Comparison of ENCODE assay signal across 8 cellular contexts in the genomic region with DNA sequence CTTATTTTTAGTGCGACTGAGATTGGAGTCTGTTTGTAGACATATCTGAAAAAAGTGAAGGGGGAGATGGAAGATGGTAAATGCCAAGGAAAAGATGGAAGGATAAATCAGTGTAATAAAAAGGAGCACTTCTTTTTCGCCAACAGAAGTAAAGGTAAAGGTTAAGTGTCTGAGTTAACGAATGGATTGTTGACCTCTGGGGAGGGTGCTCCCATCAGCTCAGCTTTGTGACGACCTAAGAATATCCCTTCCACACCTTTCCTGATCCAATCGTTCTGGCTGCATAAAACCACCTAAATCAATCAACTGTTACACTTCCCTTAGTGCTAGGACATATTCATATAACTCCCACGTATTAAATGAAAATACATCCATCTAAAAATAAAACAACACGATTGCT. TPM values are rescaled to one million over a fixed set of nuclear protein-coding genes. Genes with fewer than 3 reads are reported as not detected.
DNase-seq lines count a peak whose midpoint lies in the region; ATAC-seq and TF ChIP-seq lines count a peak whose summit lies in the region.

No MANE protein-coding gene starts in this region.

- no peaks in the 10 kb centered on the region for H3K9me3 ChIP-seq in SK-N-SH
- no peaks in the 10 kb centered on the region for H3K9me3 ChIP-seq in adrenal gland (replicated peaks in 1 of 3)
- no peaks in the 10 kb centered on the region for H3K9me3 ChIP-seq in testis

- peaks cover 4% of the 10 kb centered on the region; the same call in 1 of the 2 replicates for H4K20me1 ChIP-seq in SK-N-SH (ENCODE audit: insufficient read depth)

- TF ChIP-seq CTCF in SK-N-SH (IDR thresholded peaks at IDR 0.05) (no peak), adrenal gland (IDR thresholded peaks at IDR 0.05) (no peak), testis (IDR thresholded peaks at IDR 0.05) (no peak), GM10248 (IDR thresholded peaks at IDR 0.05; ENCODE audit: control extremely low read depth, extremely low read depth, low read depth, missing control alignments) (no peak)

- H3K9me2 ChIP-seq in SK-N-SH = no peaks in the 10 kb centered on the region

- no peaks in the 10 kb centered on the region for H3K27me3 ChIP-seq in SK-N-SH (ENCODE audit: insufficient read depth)
- no peaks in the 10 kb centered on the region for H3K27me3 ChIP-seq in adrenal gland
- H3K27me3 ChIP-seq in layer of hippocampus (ENCODE audit: control insufficient read depth, insufficient read depth, low read length) = no peaks in the 10 kb centered on the region
- no peaks in the 10 kb centered on the region for H3K27me3 ChIP-seq in testis

- TF ChIP-seq POLR2A in adrenal gland (IDR thresholded peaks at IDR 0.05) = no peak
- no peak for TF ChIP-seq POLR2A in testis (IDR thresholded peaks at IDR 0.05)

- peaks cover 7 to 30% of the 10 kb centered on the region in 2 experiments; a peak in 3 of 4 replicates for H3K4me1 ChIP-seq in SK-N-SH (ENCODE audit: control insufficient read depth in 1 of 2, insufficient read depth in 2 of 2, low read depth in 1 of 2, low read length in 1 of 2)
- H3K4me1 ChIP-seq in adrenal gland (replicated peaks in 1 of 2) = peaks cover 14 to 46% of the 10 kb centered on the region in 2 donors
- peaks cover 14% of the 10 kb centered on the region for H3K4me1 ChIP-seq in testis

- TF ChIP-seq EP300 in SK-N-SH (IDR thresholded peaks at IDR 0.05; ENCODE audit: borderline replicate concordance in 1 of 2, low read depth in 1 of 2, low read length in 1 of 2) = no peak

- H3K4me2 ChIP-seq in SK-N-SH = peak overlapping the region; percentile 79

- ATAC-seq in SK-N-SH treated with all-trans-retinoic acid at 6 μM for 48 hours = no peak
- no peak for ATAC-seq in GM21723 (IDR thresholded peaks at IDR 0.05; ENCODE audit: unreplicated experiment)

- H3K79me2 ChIP-seq in SK-N-SH (ENCODE audit: insufficient read depth) = peaks cover 64% of the 10 kb centered on the region

- peaks cover 9% of the 10 kb centered on the region for H3F3A ChIP-seq in SK-N-SH (replicated peaks; ENCODE audit: insufficient read depth)

- intact Hi-C loops in adrenal gland (cut with DNase I) (no loop called here), testis (cut with DNase I; ENCODE audit: low total_unique reads) (no loop called here)

- no peak overlapping the region for H2AFZ ChIP-seq in SK-N-SH (ENCODE audit: low read depth)

- TF ChIP-seq RAD21 in SK-N-SH (IDR thresholded peaks at IDR 0.05; ENCODE audit: low read length) = no peak

- H3K27ac ChIP-seq in SK-N-SH (ENCODE audit: low read depth in 2 of 2, low read length in 1 of 2) = peak overlapping the region; percentile 97 to 98
- H3K27ac ChIP-seq in adrenal gland = peak overlapping the region; percentile 90 to 99 (median 95)
- H3K27ac ChIP-seq in layer of hippocampus (ENCODE audit: low read depth, low read length) = peak overlapping the region; percentile 94
- peak overlapping the region; percentile 97 to 99 for H3K27ac ChIP-seq in testis

- WGBS in SK-N-SH (ENCODE audit: low lambda C conversion rate) = 16% methylated on average over 7 of the region's 7 CpGs
- 18 to 22% (median 21%) methylated on average over 7 of the region's 7 CpGs for WGBS in adrenal gland, 4 donors
- 14 to 16% methylated on average over 7 of the region's 7 CpGs for WGBS in testis, 2 donors

- CTCF ChIA-PET in SK-N-SH (lab: Yijun Ruan, JAX) (no interaction called here), GM10248 (lab: Yijun Ruan, JAX) (interaction anchor here (1.4 kb wide), 1 partner anchor 17 kb away, joined by 3 read pairs; no protein-coding TSS in a partner anchor)

- POLR2A ChIA-PET in SK-N-SH (lab: Yijun Ruan, JAX) = no interaction called here
- POLR2A ChIA-PET in GM10248 (lab: Yijun Ruan, JAX) = no interaction called here

- DNase-seq in SK-N-SH = peak; percentile 12
- DNase-seq in adrenal gland = no peak
- no peak for DNase-seq in testis
- no peak for DNase-seq in GM10248 (ENCODE audit: extremely low spot score)
- no peak for DNase-seq in 8988T

- H3K36me3 ChIP-seq in SK-N-SH (replicated peaks in 1 of 2; ENCODE audit: control insufficient read depth in 1 of 2, insufficient read depth in 2 of 2, low read length in 1 of 2) = peaks cover 17 to 19% of the 10 kb centered on the region in 2 experiments
- no peaks in the 10 kb centered on the region for H3K36me3 ChIP-seq in adrenal gland (replicated peaks in 1 of 2)
- no peaks in the 10 kb centered on the region for H3K36me3 ChIP-seq in testis (ENCODE audit: low read depth, missing control alignments)

- H3K9ac ChIP-seq in SK-N-SH = peak overlapping the region; percentile 98

- H3K4me3 ChIP-seq in SK-N-SH (ENCODE audit: low read depth in 2 of 2, low read length in 1 of 2) (peak overlapping the region; percentile 93 to 95), adrenal gland (peak overlapping the region; percentile 28 to 89 (median 66)), testis (peak overlapping the region; percentile 85 to 92)

TF ChIP-seq in SK-N-SH, 30 proteins besides CTCF, POLR2A, EP300 and RAD21 (continues in another document):
- TF ChIP-seq YY1 (IDR thresholded peaks at IDR 0.05; ENCODE audit: low read depth) (no peak), POLR2AphosphoS5 (IDR thresholded peaks at IDR 0.05; ENCODE audit: low read depth, low read length) (no peak), TEAD4 (IDR thresholded peaks at IDR 0.05; ENCODE audit: borderline replicate concordance, insufficient read depth) (no peak), NFIC (IDR thresholded peaks at IDR 0.05; ENCODE audit: borderline replicate concordance) (no peak), TAF1 (IDR thresholded peaks at IDR 0.05; ENCODE audit: borderline replicate concordance, low read depth, low read length) (no peak), GABPA (IDR thresholded peaks at IDR 0.05; ENCODE audit: low read depth) (no peak), EZH2phosphoT487 (IDR thresholded peaks at IDR 0.05; ENCODE audit: borderline replicate concordance, low read depth) (no peak), CHD2 (IDR thresholded peaks at IDR 0.05; ENCODE audit: low read length, partially characterized antibody) (no peak), MEF2A (IDR thresholded peaks at IDR 0.05; ENCODE audit: borderline replicate concordance, low read depth) (no peak), GATA2 (CRISPR knock-in tag; IDR thresholded peaks at IDR 0.05) (no peak), FOXM1 (IDR thresholded peaks at IDR 0.05; ENCODE audit: low read depth) (no peak)
- TF ChIP-seq, protein P1, sequence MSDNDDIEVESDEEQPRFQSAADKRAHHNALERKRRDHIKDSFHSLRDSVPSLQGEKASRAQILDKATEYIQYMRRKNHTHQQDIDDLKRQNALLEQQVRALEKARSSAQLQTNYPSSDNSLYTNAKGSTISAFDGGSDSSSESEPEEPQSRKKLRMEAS (IDR thresholded peaks at IDR 0.05; ENCODE audit: low read depth) = no peak

TF ChIP-seq in SK-N-SH treated with all-trans-retinoic acid at 6 μM for 48 hours, 23 proteins besides CTCF, POLR2A, EP300 and RAD21 (continues in another document):
- no peak for TF ChIP-seq CSDC2 (CRISPR knock-in tag; IDR thresholded peaks at IDR 0.05)
- no peak for TF ChIP-seq ZC3H10 (CRISPR knock-in tag; IDR thresholded peaks at IDR 0.05)
- TF ChIP-seq ARNTL (CRISPR knock-in tag; IDR thresholded peaks at IDR 0.05; ENCODE audit: borderline replicate concordance, low read depth) = no peak
- TF ChIP-seq BACH2 (CRISPR knock-in tag; IDR thresholded peaks at IDR 0.05; ENCODE audit: borderline replicate concordance) = no peak
- TF ChIP-seq, protein P2, sequence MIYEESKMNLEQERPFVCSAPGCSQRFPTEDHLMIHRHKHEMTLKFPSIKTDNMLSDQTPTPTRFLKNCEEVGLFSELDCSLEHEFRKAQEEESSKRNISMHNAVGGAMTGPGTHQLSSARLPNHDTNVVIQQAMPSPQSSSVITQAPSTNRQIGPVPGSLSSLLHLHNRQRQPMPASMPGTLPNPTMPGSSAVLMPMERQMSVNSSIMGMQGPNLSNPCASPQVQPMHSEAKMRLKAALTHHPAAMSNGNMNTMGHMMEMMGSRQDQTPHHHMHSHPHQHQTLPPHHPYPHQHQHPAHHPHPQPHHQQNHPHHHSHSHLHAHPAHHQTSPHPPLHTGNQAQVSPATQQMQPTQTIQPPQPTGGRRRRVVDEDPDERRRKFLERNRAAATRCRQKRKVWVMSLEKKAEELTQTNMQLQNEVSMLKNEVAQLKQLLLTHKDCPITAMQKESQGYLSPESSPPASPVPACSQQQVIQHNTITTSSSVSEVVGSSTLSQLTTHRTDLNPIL (CRISPR knock-in tag; IDR thresholded peaks at IDR 0.05; ENCODE audit: low read depth) = no peak

RNA-seq across cellular contexts. Expression of a gene that starts 0.8 kb away (rescaled TPM):
- polyA plus RNA-seq in SK-N-SH (2012; rRNA removed) (7.8 and 8.4 TPM in 2 replicates), adrenal gland (10 to 100 TPM; 14.2 to 17.3 (median 14.3) TPM), testis (ENCODE audit: insufficient read depth, low read depth, low replicate concordance) (119 TPM)
- polyA plus RNA-seq in SK-N-SH (2012; cell fraction: cytosol; rRNA removed) = 6.1 and 6.3 TPM in 2 replicates
- 10.5 and 20.8 TPM in 2 replicates for polyA plus RNA-seq in SK-N-SH (2012; cell fraction: nucleus; rRNA removed)
- total RNA-seq in adrenal gland (10 to 100 TPM in 7 of 8 donors, 1 to 10 TPM in 1; 8.2 to 19.4 (median 16.9) TPM), testis (100 to 1,000 TPM in 1 of 2 donors, 10 to 100 TPM in 1; 40.6 to 119 TPM)

RNA-seq across cellular contexts. Expression of a gene that starts 1.0 kb away (rescaled TPM):
- polyA plus RNA-seq in SK-N-SH (2012; rRNA removed) = 19.5 and 22.4 TPM in 2 replicates
- 22.3 and 25.0 TPM in 2 replicates for polyA plus RNA-seq in SK-N-SH (2012; cell fraction: cytosol; rRNA removed)
- 5.0 and 14.9 TPM in 2 replicates for polyA plus RNA-seq in SK-N-SH (2012; cell fraction: nucleus; rRNA removed)
- total RNA-seq in adrenal gland = 10 to 100 TPM in 6 of 8 donors, 1 to 10 TPM in 2; 1.7 to 29.2 (median 18.8) TPM
- polyA plus RNA-seq in adrenal gland = 10 to 100 TPM in 1 of 3 donors, 1 to 10 TPM in 2; 5.3 to 28.4 (median 7.2) TPM
- 10 to 100 TPM; 17.6 to 22.3 TPM for total RNA-seq in testis
- polyA plus RNA-seq in testis (ENCODE audit: insufficient read depth, low read depth, low replicate concordance) = 37.6 TPM

RNA-seq across cellular contexts. Expression of a gene that starts 39.8 kb away (rescaled TPM):
- polyA plus RNA-seq in SK-N-SH (2012; rRNA removed) (386 and 419 TPM in 2 replicates), adrenal gland (100 to 1,000 TPM in 1 of 3 donors, 10 to 100 TPM in 2; 50.5 to 171 (median 77.4) TPM), testis (ENCODE audit: insufficient read depth, low read depth, low replicate concordance) (141 TPM)
- polyA plus RNA-seq in SK-N-SH (2012; cell fraction: cytosol; rRNA removed) = 408 and 424 TPM in 2 replicates
- 132 and 197 TPM in 2 replicates for polyA plus RNA-seq in SK-N-SH (2012; cell fraction: nucleus; rRNA removed)
- total RNA-seq in adrenal gland (100 to 1,000 TPM in 6 of 8 donors, 10 to 100 TPM in 2; 76.6 to 138 (median 107) TPM), testis (10 to 100 TPM; 87.1 to 92.7 TPM)
